In the genomic region with DNA sequence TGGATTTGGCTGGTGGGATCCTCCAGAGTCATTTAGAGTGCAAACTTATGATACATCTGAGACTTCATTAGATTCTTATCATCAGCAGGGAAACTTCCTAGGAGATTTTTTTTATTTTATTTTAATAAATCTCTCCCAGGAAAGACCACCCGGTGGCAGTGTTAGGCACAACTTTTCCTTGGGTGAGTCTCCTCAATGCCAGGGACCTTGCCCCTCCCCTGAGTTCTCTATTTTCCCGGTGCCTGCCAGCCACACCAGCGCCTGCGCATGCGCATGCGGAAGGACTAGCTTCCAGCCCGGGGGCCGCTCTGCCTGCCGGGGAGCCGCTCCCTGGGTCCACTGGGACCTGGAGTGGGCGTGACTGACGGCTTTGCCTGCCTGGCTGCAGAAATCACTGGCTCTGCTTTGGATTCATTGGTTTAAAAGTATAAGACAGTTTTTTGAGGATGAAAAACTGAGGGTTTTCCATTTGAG, we compare ENCODE assay signal across 9 cellular contexts.
DNase-seq lines count a peak whose midpoint lies in the region; ATAC-seq, FAIRE-seq and TF ChIP-seq lines count a peak whose summit lies in the region.
"Had no signal": no experiment of that assay in that cellular context is flagged by ENCODE, and none has a peak within 500 bp of the region (broad histone marks: within the 10 kb centered on the region; RNA-seq: fewer than 3 reads in every experiment).

No MANE protein-coding gene starts in this region.

- intact Hi-C loops in kidney (cut with DNase I) = no loop called here

- POLR2A ChIA-PET in activated CD4-positive, alpha-beta T cell treated with anti-CD3 and anti-CD28 coated beads, Interleukin-2, amount 10 ng/mL, durations not matched to agents 7 days and 5 days (lab: Charles Lee) = no interaction called here

- H3K36me3 Mint-ChIP-seq in activated CD4-positive, alpha-beta T cell treated with anti-CD3 and anti-CD28 coated beads, Interleukin-2, amount 10 ng/mL, durations not matched to agents 7 days and 5 days (ENCODE audit: low read depth) = no peaks in the 10 kb centered on the region

- CTCF ChIA-PET in activated CD4-positive, alpha-beta T cell treated with anti-CD3 and anti-CD28 coated beads, Interleukin-2, amount 10 ng/mL, durations not matched to agents 7 days and 5 days (lab: Charles Lee) = no interaction called here

- H3K4me3 Mint-ChIP-seq in activated CD4-positive, alpha-beta T cell treated with anti-CD3 and anti-CD28 coated beads, Interleukin-2, amount 10 ng/mL, durations not matched to agents 7 days and 5 days = no peak overlapping the region

- H3K27ac Mint-ChIP-seq in activated CD4-positive, alpha-beta T cell treated with anti-CD3 and anti-CD28 coated beads, Interleukin-2, amount 10 ng/mL, durations not matched to agents 7 days and 5 days = no peak overlapping the region

- peaks cover 5% of the 10 kb centered on the region for H3K9me3 Mint-ChIP-seq in activated CD4-positive, alpha-beta T cell treated with anti-CD3 and anti-CD28 coated beads, Interleukin-2, amount 10 ng/mL, durations not matched to agents 7 days and 5 days

- no peak for FAIRE-seq in kidney (lab: Jason Lieb, UNC)

- H3K27ac ChIP-seq in caudate nucleus (ENCODE audit: low read depth, low read length) (no peak overlapping the region), kidney (ENCODE audit: low read depth in 2 of 2, low read length in 2 of 2) (no peak overlapping the region), stomach smooth muscle (ENCODE audit: low read length) (no peak overlapping the region)
- H3K27ac ChIP-seq: neutrophil had no signal

- peaks cover 4 to 6% of the 10 kb centered on the region in 2 donors for H3K27me3 ChIP-seq in stomach smooth muscle (ENCODE audit: control insufficient read depth in 1 of 2, insufficient read depth in 2 of 2, low read length in 2 of 2)
- H3K27me3 ChIP-seq: neutrophil had no signal

- H3K4me3 ChIP-seq in kidney (ENCODE audit: low read length in 2 of 2) = peak overlapping the region; percentile 36 to 69
- H3K4me3 ChIP-seq in stomach smooth muscle (ENCODE audit: low read length in 2 of 2) = peak overlapping the region; percentile 31 to 35

- H3K9ac ChIP-seq in kidney (ENCODE audit: low read length in 2 of 2) (no peak overlapping the region), stomach smooth muscle (ENCODE audit: low read length in 2 of 2) (no peak overlapping the region)

- peak; percentile 12 for TF ChIP-seq CTCF in kidney (IDR thresholded peaks at IDR 0.05; ENCODE audit: borderline replicate concordance, extremely low read depth, insufficient read depth)

- ATAC-seq in HG02759 (IDR thresholded peaks at IDR 0.05; ENCODE audit: unreplicated experiment) = no peak

- H3K36me3 ChIP-seq in kidney (ENCODE audit: control insufficient read depth in 1 of 2, insufficient read depth in 2 of 2, low read length in 2 of 2) (no peaks in the 10 kb centered on the region), stomach smooth muscle (ENCODE audit: control insufficient read depth in 2 of 2, insufficient read depth in 2 of 2, low read length in 2 of 2) (no peaks in the 10 kb centered on the region)
- H3K36me3 ChIP-seq: neutrophil had no signal

- peak; percentile 5 to 15 for DNase-seq in activated CD4-positive, alpha-beta T cell treated with anti-CD3 and anti-CD28 coated beads, Interleukin-2, amount 50 U/mL, for 48 hours
- DNase-seq in activated CD4-positive, alpha-beta T cell treated with anti-CD3 and anti-CD28 coated beads, Interleukin-2, amount 10 ng/mL, durations not matched to agents 7 days and 5 days = no peak
- DNase-seq in NCI-H748 (lab: John Stamatoyannopoulos, UW; ENCODE audit: unreplicated experiment) (peak; percentile 88), caudate nucleus (lab: John Stamatoyannopoulos, UW) (peak in 60 of 61 donors; percentile 8 to 92 (median 64)), kidney (peak; percentile 92), HuH-7.5 (ENCODE audit: low spot score) (no peak)

- H3K4me1 ChIP-seq in kidney (ENCODE audit: control insufficient read depth in 1 of 2, insufficient read depth in 1 of 2, low read depth in 1 of 2, low read length in 2 of 2) (no peaks in the 10 kb centered on the region), stomach smooth muscle (ENCODE audit: control insufficient read depth, insufficient read depth, low read length) (no peaks in the 10 kb centered on the region)

- no peaks in the 10 kb centered on the region for H3K4me1 Mint-ChIP-seq in activated CD4-positive, alpha-beta T cell treated with anti-CD3 and anti-CD28 coated beads, Interleukin-2, amount 10 ng/mL, durations not matched to agents 7 days and 5 days

- H3K9me3 ChIP-seq in kidney (ENCODE audit: control insufficient read depth in 1 of 2, low read length in 2 of 2) (no peaks in the 10 kb centered on the region), stomach smooth muscle (ENCODE audit: control insufficient read depth in 2 of 2, low read length in 2 of 2) (no peaks in the 10 kb centered on the region)
- H3K9me3 ChIP-seq: neutrophil had no signal

- peaks cover 4% of the 10 kb centered on the region for H3K27me3 Mint-ChIP-seq in activated CD4-positive, alpha-beta T cell treated with anti-CD3 and anti-CD28 coated beads, Interleukin-2, amount 10 ng/mL, durations not matched to agents 7 days and 5 days

Comparison
In these comparisons a context has a peak if more than half of its experiments do, and no peak if none do; other contexts are left out.
1. DNase-seq: peak in activated CD4-positive, alpha-beta T cell treated with anti-CD3 and anti-CD28 coated beads, Interleukin-2, amount 50 U/mL, for 48 hours (2 of 2), NCI-H748 (single experiment), caudate nucleus (60 of 61) and kidney (single experiment); none in activated CD4-positive, alpha-beta T cell treated with anti-CD3 and anti-CD28 coated beads, Interleukin-2, amount 10 ng/mL, durations not matched to agents 7 days and 5 days (single experiment) and HuH-7.5 (single experiment).